Comparison of ENCODE assay signal across 9 cellular contexts in the genomic region with DNA sequence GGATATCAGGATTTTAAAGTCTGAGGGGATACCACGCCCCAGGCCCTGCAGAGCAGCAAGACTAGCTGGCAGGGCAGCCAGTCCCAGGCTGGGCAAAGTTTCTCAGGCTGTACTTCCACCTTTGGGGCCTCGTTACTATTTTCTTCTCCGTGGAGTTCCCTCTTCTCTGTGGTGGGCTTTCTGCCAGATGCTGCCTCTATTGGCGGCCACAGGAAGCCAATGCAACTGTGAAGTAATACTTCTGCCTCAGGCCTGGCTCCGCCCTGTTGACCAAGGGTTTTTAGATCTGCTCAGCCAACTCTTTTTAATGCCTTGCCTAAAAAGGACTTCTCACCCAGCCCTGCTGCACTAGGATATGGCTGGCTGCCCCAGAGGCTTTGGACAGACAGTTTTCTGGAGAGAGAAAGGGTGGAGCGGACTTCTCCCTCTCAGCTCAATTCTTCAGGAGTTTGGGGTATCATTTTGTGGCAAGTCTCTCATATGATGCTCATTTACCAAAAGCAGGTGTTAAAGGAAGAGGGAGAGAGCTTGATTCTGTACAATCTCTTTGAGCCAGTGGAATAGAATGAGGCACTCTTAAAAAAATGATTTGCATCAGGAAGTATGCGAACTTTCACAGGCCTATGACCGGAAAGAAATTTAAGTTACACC.
DNase-seq lines count a peak whose midpoint lies in the region; ATAC-seq, FAIRE-seq and TF ChIP-seq lines count a peak whose summit lies in the region.
"Had no signal": no experiment of that assay in that cellular context is flagged by ENCODE, and none has a peak within 500 bp of the region (broad histone marks: within the 10 kb centered on the region; RNA-seq: fewer than 3 reads in every experiment).

No MANE protein-coding gene starts in this region.

- H3K9me3 Mint-ChIP-seq in MCF 10A (ENCODE audit: unreplicated experiment): no peaks in the 10 kb centered on the region

- no peaks in the 10 kb centered on the region for H3K27me3 ChIP-seq in HCT116 (ENCODE audit: insufficient read depth, low read length)

- no peak for TF ChIP-seq RAD21 in HCT116 (IDR thresholded peaks at IDR 0.05; ENCODE audit: low read depth)

- no peaks in the 10 kb centered on the region for H3K79me2 ChIP-seq in HCT116 (ENCODE audit: insufficient read depth, low read length)

- H3K9me2 ChIP-seq in HCT116 (ENCODE audit: insufficient read depth): no peaks in the 10 kb centered on the region

- H3K4me1 ChIP-seq in HCT116 (ENCODE audit: control insufficient read depth in 1 of 2, insufficient read depth in 2 of 2, low read length in 2 of 2): peaks cover 7 to 8% of the 10 kb centered on the region in 2 experiments; a peak in 3 of 4 replicates

- no peaks in the 10 kb centered on the region for H3K27me3 Mint-ChIP-seq in MCF 10A (ENCODE audit: insufficient read depth, unreplicated experiment)

- intact Hi-C loops in HCT116 (cut with micrococcal nuclease) (no loop called here), MCF 10A (cut with micrococcal nuclease) (no loop called here)

- TF ChIP-seq CTCF in HCT116 (IDR thresholded peaks at IDR 0.05 in 2 of 3, conservative IDR thresholded peaks at IDR 0.05 in 1 of 3; ENCODE audit: borderline replicate concordance in 1 of 3, insufficient read depth in 1 of 3, low read depth in 2 of 3, low read length in 2 of 3) (peak in 1 of 3 experiments; percentile 22; a peak in 1 of 6 replicates), LNCaP clone FGC (IDR thresholded peaks at IDR 0.05; ENCODE audit: control insufficient read depth, extremely low read depth, insufficient read depth) (0 out of 2 replicates have a peak, but pooled peaks have one; percentile 4), MCF 10A (IDR thresholded peaks at IDR 0.05; ENCODE audit: unreplicated experiment) (peak; percentile 8)

- H3K4me1 Mint-ChIP-seq in MCF 10A (ENCODE audit: insufficient read depth, unreplicated experiment): peaks cover 13% of the 10 kb centered on the region

- no peak overlapping the region for H3K4me3 ChIP-seq in HCT116 (replicated peaks in 1 of 2; ENCODE audit: low read depth in 1 of 2, low read length in 2 of 2)
- no peak overlapping the region for H3K4me3 ChIP-seq in LNCaP clone FGC (ENCODE audit: low read depth, low read length)

- peak; percentile 83 for ATAC-seq in HCT116
- ATAC-seq in stimulated activated naive CD8-positive, alpha-beta T cell treated with anti-CD3 and anti-CD28 coated beads, Interleukin-15, Interleukin-2, amounts not matched to agents 100 U/mL and 50 U/mL, for 24 hours: peak; percentile 48

- H4K20me1 ChIP-seq in HCT116 (ENCODE audit: insufficient read depth): no peaks in the 10 kb centered on the region

- H2AFZ ChIP-seq in HCT116 (ENCODE audit: low read depth, low read length, poor library complexity, severe bottlenecking): peak overlapping the region; percentile 86

- POLR2A ChIA-PET in HCT116 (lab: Charles Lee): no interaction called here
- POLR2A ChIA-PET in MCF 10A (lab: Yijun Ruan, JAX): interaction anchor here (1.3 kb wide), 1 partner anchor 44 kb away, joined by 3 read pairs; no protein-coding TSS in a partner anchor

- no peak overlapping the region for H3K27ac ChIP-seq in HCT116 (ENCODE audit: low read depth, low read length)

- TF ChIP-seq POLR2A in GM12892 (IDR thresholded peaks at IDR 0.05; ENCODE audit: low read depth, low read length) (no peak), HCT116 (IDR thresholded peaks at IDR 0.05; ENCODE audit: borderline replicate concordance, extremely low read depth, insufficient read depth, insufficient read length) (no peak)

- peak overlapping the region; percentile 50 for H3K27ac Mint-ChIP-seq in MCF 10A (ENCODE audit: low read depth, unreplicated experiment)

- RAD21 ChIA-PET in HCT116 (lab: Charles Lee; ENCODE audit: low non-redundant PET in 1 of 2, low total read pairs in 2 of 2, uncharacterized antibody in 2 of 2, unreplicated experiment in 2 of 2): no interaction called here

- no peaks in the 10 kb centered on the region for H3K9me3 ChIP-seq in HCT116 (ENCODE audit: control insufficient read depth in 1 of 2, insufficient read depth in 1 of 2, low read depth in 1 of 2, low read length in 2 of 2)

- no peaks in the 10 kb centered on the region for H3K36me3 ChIP-seq in HCT116 (ENCODE audit: control insufficient read depth in 1 of 2, insufficient read depth in 2 of 2, low read length in 2 of 2)

- CTCF ChIA-PET in HCT116 (lab: Charles Lee): no interaction called here
- CTCF ChIA-PET in MCF 10A (lab: Yijun Ruan, JAX): interaction anchor here (0.7 to 1.4 kb wide), 2 partner anchors 9 to 86 kb away, joined by 4 to 5 read pairs; no protein-coding TSS in a partner anchor

- DNase-seq in GM12892 (ENCODE audit: insufficient read length) (peak; percentile 42), HCT116 (ENCODE audit: low read depth, low spot score) (peak; percentile 29), LNCaP clone FGC (ENCODE audit: low read depth) (peak; percentile 82), MCF 10A (ENCODE audit: unreplicated experiment) (peak; percentile 89), iris pigment epithelial cell (ENCODE audit: low read depth) (peak; percentile 92), activated T-cell treated with anti-CD3 and anti-CD28 coated beads for 4 hours (no peak)
- DNase-seq in stimulated activated naive CD8-positive, alpha-beta T cell treated with anti-CD3 and anti-CD28 coated beads, Interleukin-15, Interleukin-2, amounts not matched to agents 100 U/mL and 50 U/mL, for 24 hours: peak; percentile 22
- no peak for DNase-seq in activated T-cell treated with anti-CD3 and anti-CD28 coated beads, Interleukin-2, amount 50 U/mL, for 48 hours

- BruUV-seq in HCT116 (replicated peaks; lab: Mats Ljungman, UMichigan) (no TSS peak), MCF 10A (replicated peaks; lab: Mats Ljungman, UMichigan) (no TSS peak)

- H3K4me2 ChIP-seq in HCT116 (ENCODE audit: low read length): peak overlapping the region; percentile 23; the same call in 1 of the 2 replicates

- peak; percentile 89 for FAIRE-seq in GM12892 (lab: Jason Lieb, UNC)
- FAIRE-seq: endometrium had no signal

- no peak overlapping the region for H3K9ac ChIP-seq in HCT116 (ENCODE audit: low read length)

- peaks cover 4% of the 10 kb centered on the region for H3K36me3 Mint-ChIP-seq in MCF 10A (ENCODE audit: insufficient read depth, unreplicated experiment)

- H3K4me3 Mint-ChIP-seq in MCF 10A (ENCODE audit: unreplicated experiment): no peak overlapping the region

TF ChIP-seq in HCT116, 20 proteins besides CTCF, POLR2A, EP300 and RAD21 (continues in another document):
- peak; percentile 73; the same call in 1 of the 2 replicates for TF ChIP-seq SRF (IDR thresholded peaks at IDR 0.05; ENCODE audit: low read depth)
- TF ChIP-seq SP1 (IDR thresholded peaks at IDR 0.05; ENCODE audit: low read depth): 0 out of 2 replicates have a peak, but pooled peaks have one; percentile 17
- TF ChIP-seq, protein P1, sequence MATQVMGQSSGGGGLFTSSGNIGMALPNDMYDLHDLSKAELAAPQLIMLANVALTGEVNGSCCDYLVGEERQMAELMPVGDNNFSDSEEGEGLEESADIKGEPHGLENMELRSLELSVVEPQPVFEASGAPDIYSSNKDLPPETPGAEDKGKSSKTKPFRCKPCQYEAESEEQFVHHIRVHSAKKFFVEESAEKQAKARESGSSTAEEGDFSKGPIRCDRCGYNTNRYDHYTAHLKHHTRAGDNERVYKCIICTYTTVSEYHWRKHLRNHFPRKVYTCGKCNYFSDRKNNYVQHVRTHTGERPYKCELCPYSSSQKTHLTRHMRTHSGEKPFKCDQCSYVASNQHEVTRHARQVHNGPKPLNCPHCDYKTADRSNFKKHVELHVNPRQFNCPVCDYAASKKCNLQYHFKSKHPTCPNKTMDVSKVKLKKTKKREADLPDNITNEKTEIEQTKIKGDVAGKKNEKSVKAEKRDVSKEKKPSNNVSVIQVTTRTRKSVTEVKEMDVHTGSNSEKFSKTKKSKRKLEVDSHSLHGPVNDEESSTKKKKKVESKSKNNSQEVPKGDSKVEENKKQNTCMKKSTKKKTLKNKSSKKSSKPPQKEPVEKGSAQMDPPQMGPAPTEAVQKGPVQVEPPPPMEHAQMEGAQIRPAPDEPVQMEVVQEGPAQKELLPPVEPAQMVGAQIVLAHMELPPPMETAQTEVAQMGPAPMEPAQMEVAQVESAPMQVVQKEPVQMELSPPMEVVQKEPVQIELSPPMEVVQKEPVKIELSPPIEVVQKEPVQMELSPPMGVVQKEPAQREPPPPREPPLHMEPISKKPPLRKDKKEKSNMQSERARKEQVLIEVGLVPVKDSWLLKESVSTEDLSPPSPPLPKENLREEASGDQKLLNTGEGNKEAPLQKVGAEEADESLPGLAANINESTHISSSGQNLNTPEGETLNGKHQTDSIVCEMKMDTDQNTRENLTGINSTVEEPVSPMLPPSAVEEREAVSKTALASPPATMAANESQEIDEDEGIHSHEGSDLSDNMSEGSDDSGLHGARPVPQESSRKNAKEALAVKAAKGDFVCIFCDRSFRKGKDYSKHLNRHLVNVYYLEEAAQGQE (IDR thresholded peaks at IDR 0.05; ENCODE audit: low read depth): no peak
- no peak for TF ChIP-seq YY1 (IDR thresholded peaks at IDR 0.05; ENCODE audit: extremely low read depth, insufficient replicate concordance, low read depth, low read length)
- TF ChIP-seq ZNF274 (IDR thresholded peaks at IDR 0.05; ENCODE audit: low read depth, low read length): no peak
- TF ChIP-seq CEBPB (IDR thresholded peaks at IDR 0.05; ENCODE audit: low read depth): peak; percentile 74
- no peak for TF ChIP-seq ZFX (IDR thresholded peaks at IDR 0.05)
- TF ChIP-seq EGR1 (IDR thresholded peaks at IDR 0.05; ENCODE audit: low read depth): no peak
- TF ChIP-seq, protein P2, sequence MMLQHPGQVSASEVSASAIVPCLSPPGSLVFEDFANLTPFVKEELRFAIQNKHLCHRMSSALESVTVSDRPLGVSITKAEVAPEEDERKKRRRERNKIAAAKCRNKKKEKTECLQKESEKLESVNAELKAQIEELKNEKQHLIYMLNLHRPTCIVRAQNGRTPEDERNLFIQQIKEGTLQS (IDR thresholded peaks at IDR 0.05): no peak
- TF ChIP-seq FOSL1 (IDR thresholded peaks at IDR 0.05; ENCODE audit: low read depth): no peak
- no peak for TF ChIP-seq JUND (IDR thresholded peaks at IDR 0.05)
- no peak for TF ChIP-seq POLR2AphosphoS5 (IDR thresholded peaks at IDR 0.05; ENCODE audit: low read depth, low read length)

Comparison
In these comparisons a context has a peak if more than half of its experiments do, and no peak if none do; other contexts are left out.
1. DNase-seq: peak in GM12892 (single experiment), HCT116 (single experiment), LNCaP clone FGC (single experiment), MCF 10A (single experiment), iris pigment epithelial cell (single experiment) and stimulated activated naive CD8-positive, alpha-beta T cell treated with anti-CD3 and anti-CD28 coated beads, Interleukin-15, Interleukin-2, amounts not matched to agents 100 U/mL and 50 U/mL, for 24 hours (single experiment); none in activated T-cell treated with anti-CD3 and anti-CD28 coated beads for 4 hours (single experiment) and activated T-cell treated with anti-CD3 and anti-CD28 coated beads, Interleukin-2, amount 50 U/mL, for 48 hours (0 of 2).